In genomic region chr9:136906251-136906650, GRCh38 we compare ENCODE assay signal across 1 cellular context.
A peak's percentile ranks its signal among the peaks of the same experiment; 100 is the strongest.
TF ChIP-seq lines count a peak whose summit lies in the region.

No MANE protein-coding gene starts in this region.

TF ChIP-seq in GM12878, 131 proteins besides CTCF, POLR2A, EP300 and RAD21:
- TF ChIP-seq NFIC (IDR thresholded peaks at IDR 0.05; ENCODE audit: low read depth, low read length) (no peak), LARP7 (IDR thresholded peaks at IDR 0.05) (no peak), JUNB (IDR thresholded peaks at IDR 0.05) (no peak), PAX5 (IDR thresholded peaks at IDR 0.05; ENCODE audit: borderline replicate concordance, low read depth, low read length) (no peak), MEF2B (IDR thresholded peaks at IDR 0.05; ENCODE audit: partially characterized antibody, poor library complexity, severe bottlenecking) (peak; percentile 55), BHLHE40 (IDR thresholded peaks at IDR 0.05; ENCODE audit: borderline replicate concordance in 1 of 2, low read depth in 2 of 2, low read length in 1 of 2) (peak in 1 of 2 experiments; percentile 41; a peak in 2 of 4 replicates), ZNF687 (IDR thresholded peaks at IDR 0.05) (peak; percentile 71), HSF1 (IDR thresholded peaks at IDR 0.05; ENCODE audit: low read depth, low read length) (no peak), MTA2 (IDR thresholded peaks at IDR 0.05; ENCODE audit: low read depth) (no peak), SIN3A (IDR thresholded peaks at IDR 0.05; ENCODE audit: low read depth, low read length) (no peak), USF2 (IDR thresholded peaks at IDR 0.05; ENCODE audit: borderline replicate concordance, low read depth, low read length) (no peak), EGR1 (IDR thresholded peaks at IDR 0.05; ENCODE audit: borderline replicate concordance in 1 of 2, low read depth in 2 of 2, low read length in 2 of 2) (no peak), CBFB (IDR thresholded peaks at IDR 0.05; ENCODE audit: low read depth) (no peak)
- TF ChIP-seq, protein P1, sequence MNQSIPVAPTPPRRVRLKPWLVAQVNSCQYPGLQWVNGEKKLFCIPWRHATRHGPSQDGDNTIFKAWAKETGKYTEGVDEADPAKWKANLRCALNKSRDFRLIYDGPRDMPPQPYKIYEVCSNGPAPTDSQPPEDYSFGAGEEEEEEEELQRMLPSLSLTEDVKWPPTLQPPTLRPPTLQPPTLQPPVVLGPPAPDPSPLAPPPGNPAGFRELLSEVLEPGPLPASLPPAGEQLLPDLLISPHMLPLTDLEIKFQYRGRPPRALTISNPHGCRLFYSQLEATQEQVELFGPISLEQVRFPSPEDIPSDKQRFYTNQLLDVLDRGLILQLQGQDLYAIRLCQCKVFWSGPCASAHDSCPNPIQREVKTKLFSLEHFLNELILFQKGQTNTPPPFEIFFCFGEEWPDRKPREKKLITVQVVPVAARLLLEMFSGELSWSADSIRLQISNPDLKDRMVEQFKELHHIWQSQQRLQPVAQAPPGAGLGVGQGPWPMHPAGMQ (IDR thresholded peaks at IDR 0.05; ENCODE audit: borderline replicate concordance) = no peak
